Comparison of ENCODE assay signal across 24 cellular contexts in the genomic region with DNA sequence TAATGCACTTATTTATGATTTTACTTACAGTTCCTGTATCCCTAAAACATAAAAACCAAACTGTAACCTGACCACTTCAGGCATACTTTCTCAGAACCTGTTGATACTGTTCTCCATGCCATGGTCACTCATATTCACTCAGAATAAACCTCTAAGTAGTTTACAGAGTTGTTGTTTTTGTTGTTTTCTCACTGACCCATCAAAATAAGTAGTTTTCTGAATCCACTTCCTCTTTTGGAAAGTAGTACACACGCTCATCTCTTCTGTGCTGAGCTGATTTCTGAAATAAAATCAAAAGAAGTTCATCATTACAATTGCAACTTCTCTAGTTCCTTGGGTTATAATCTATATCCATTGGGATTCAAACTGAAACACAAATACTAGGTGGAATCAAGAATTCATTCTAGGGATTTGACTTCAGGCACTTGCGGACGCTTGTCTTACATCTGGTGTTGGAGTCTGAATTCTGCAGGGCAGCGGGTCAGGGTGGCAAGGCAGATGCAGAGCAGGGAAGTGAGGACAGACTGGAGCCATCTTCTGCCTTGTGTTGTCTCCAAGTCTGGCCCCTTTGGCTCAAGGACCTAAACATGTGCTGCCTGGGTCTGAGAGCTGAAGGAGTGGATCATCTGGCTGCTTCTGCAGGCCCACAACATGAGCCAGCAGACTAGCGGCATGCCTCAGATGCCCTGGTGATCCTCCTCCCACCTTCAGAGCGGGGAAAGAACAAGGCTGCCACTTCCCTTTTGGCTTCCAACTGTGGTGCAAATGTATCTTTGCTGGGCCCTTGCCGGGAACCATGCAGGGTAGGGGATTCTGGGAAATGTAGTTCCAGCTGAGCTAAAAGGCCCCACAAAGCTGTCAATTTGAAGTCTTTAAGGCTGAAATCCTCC.
DNase-seq lines count a peak whose midpoint lies in the region; ATAC-seq and TF ChIP-seq lines count a peak whose summit lies in the region.
"Had no signal": no experiment of that assay in that cellular context is flagged by ENCODE, and none has a peak within 500 bp of the region (broad histone marks: within the 10 kb centered on the region; RNA-seq: fewer than 3 reads in every experiment).

No MANE protein-coding gene starts in this region.

- dilution Hi-C loops in mammary epithelial cell (cut with HindIII; ENCODE audit: low sequenced_read_pairs): loop anchor here (5.0 kb wide), 1 partner anchor 34 kb away; no protein-coding TSS in a partner anchor

- ATAC-seq in GM21515 (IDR thresholded peaks at IDR 0.05; ENCODE audit: unreplicated experiment): no peak

- H3K36me3 ChIP-seq in mammary epithelial cell (ENCODE audit: insufficient read depth, low read length) (no peaks in the 10 kb centered on the region), breast epithelium (no peaks in the 10 kb centered on the region), OCI-LY3 (replicated peaks; ENCODE audit: low read depth, low read length) (no peaks in the 10 kb centered on the region), testis (ENCODE audit: low read depth, missing control alignments) (no peaks in the 10 kb centered on the region), prostate gland (no peaks in the 10 kb centered on the region)
- H3K36me3 ChIP-seq: HAP-1, sigmoid colon had no signal

- H3K9me3 ChIP-seq in mammary epithelial cell (replicated peaks; ENCODE audit: insufficient read depth, low read length) (no peaks in the 10 kb centered on the region), breast epithelium (no peaks in the 10 kb centered on the region), OCI-LY3 (ENCODE audit: insufficient read depth, low read length) (no peaks in the 10 kb centered on the region), testis (no peaks in the 10 kb centered on the region), prostate gland (no peaks in the 10 kb centered on the region)
- H3K9me3 ChIP-seq: HAP-1, sigmoid colon had no signal

- in situ Hi-C loops in mammary epithelial cell (cut with MboI; ENCODE audit: low sequenced_read_pairs in 2 of 2): no loop called here

- TF ChIP-seq CTCF in mammary epithelial cell (conservative IDR thresholded peaks at IDR 0.05 in 1 of 2, IDR thresholded peaks at IDR 0.05 in 1 of 2; ENCODE audit: extremely low read depth in 1 of 2, insufficient read depth in 1 of 2, low read depth in 1 of 2, low read length in 2 of 2): no peak
- no peak for TF ChIP-seq CTCF in breast epithelium (IDR thresholded peaks at IDR 0.05)
- TF ChIP-seq CTCF in OCI-LY3 (IDR thresholded peaks at IDR 0.05; ENCODE audit: low read depth, low read length): no peak
- TF ChIP-seq CTCF in testis (IDR thresholded peaks at IDR 0.05): no peak
- TF ChIP-seq CTCF in prostate gland (IDR thresholded peaks at IDR 0.05): no peak

- no peaks in the 10 kb centered on the region for H3K79me2 ChIP-seq in mammary epithelial cell (ENCODE audit: insufficient read depth, low read length)
- no peaks in the 10 kb centered on the region for H3K79me2 ChIP-seq in OCI-LY3 (ENCODE audit: low read length)
- H3K79me2 ChIP-seq: hepatocyte had no signal

- H3K36me3 Mint-ChIP-seq in dendritic cell treated with granulocyte-macrophage colony-stimulating factor and Interleukin-4, amounts not matched to agents 40 ng/mL and 50 ng/mL, for 4 days (ENCODE audit: low read depth): no peaks in the 10 kb centered on the region

- H4K20me1 ChIP-seq in mammary epithelial cell (ENCODE audit: insufficient read depth, low read length) (no peaks in the 10 kb centered on the region), OCI-LY3 (ENCODE audit: insufficient read depth, low read length) (no peaks in the 10 kb centered on the region)

- peaks cover 7% of the 10 kb centered on the region for H3K9me3 Mint-ChIP-seq in dendritic cell treated with granulocyte-macrophage colony-stimulating factor and Interleukin-4, amounts not matched to agents 40 ng/mL and 50 ng/mL, for 4 days
- H3K9me3 Mint-ChIP-seq: activated T-helper 1 cell treated with anti-CD3 and anti-CD28 coated beads, Interleukin-12 subunit alpha, Interleukin-12 subunit beta, Interleukin-2, Interleukin-4 antibody, amounts not matched to agents 30 ng/mL and 10 ng/mL and 1 ng/mL, durations not matched to agents 14 hours and 24 hours and 36 hours; CD8-positive, alpha-beta memory T cell had no signal

- H3K4me1 Mint-ChIP-seq in dendritic cell treated with granulocyte-macrophage colony-stimulating factor and Interleukin-4, amounts not matched to agents 40 ng/mL and 50 ng/mL, for 4 days (ENCODE audit: low read depth): peaks cover 14% of the 10 kb centered on the region

- H3K4me3 ChIP-seq in mammary epithelial cell (replicated peaks in 1 of 3; ENCODE audit: insufficient read depth in 1 of 3, low read depth in 2 of 3, low read length in 3 of 3): no peak overlapping the region
- H3K4me3 ChIP-seq in breast epithelium: no peak overlapping the region
- H3K4me3 ChIP-seq in OCI-LY3 (ENCODE audit: low read length): no peak overlapping the region
- H3K4me3 ChIP-seq in testis: no peak overlapping the region
- H3K4me3 ChIP-seq in prostate gland: no peak overlapping the region
- H3K4me3 ChIP-seq: dorsolateral prefrontal cortex, HAP-1, hepatocyte, lung, sigmoid colon had no signal

- DNase-seq in mammary epithelial cell (no peak), breast epithelium (ENCODE audit: low spot score in 2 of 2) (no peak), testis (peak; percentile 28), NCI-H2107 (lab: John Stamatoyannopoulos, UW) (no peak), prostate gland (ENCODE audit: low spot score) (no peak)
- DNase-seq: activated CD4-positive, alpha-beta T cell treated with anti-CD3 and anti-CD28 coated beads, Interleukin-2, amount 50 U/mL, for 4 hours; anterior cingulate cortex; CD8-positive, alpha-beta memory T cell; dorsolateral prefrontal cortex; KG1; NCI-H1694; NCI-H526; Right ventricle myocardium superior; sigmoid colon; stimulated activated CD4-positive, alpha-beta T cell treated with anti-CD3 and anti-CD28 coated beads, Interleukin-4, amount 100 ng/mL, for 1 hour; stimulated activated naive B cell treated with anti-CD40 and anti-IgM and Interleukin-4, amounts not matched to agents 10 μg/mL and 1 μg/mL and 100 μg/mL, for 72 hours; T1000 had no signal

- H3K4me2 ChIP-seq in mammary epithelial cell (ENCODE audit: insufficient read depth, low read depth, low read length): no peak overlapping the region
- H3K4me2 ChIP-seq in OCI-LY3 (ENCODE audit: low read length): no peak overlapping the region
- H3K4me2 ChIP-seq: hepatocyte had no signal

- intact Hi-C loops in mammary epithelial cell (cut with micrococcal nuclease) (no loop called here), breast epithelium (cut with DNase I; ENCODE audit: low total_unique reads) (no loop called here), testis (cut with DNase I; ENCODE audit: low total_unique reads) (no loop called here), prostate gland (cut with DNase I) (no loop called here)
- intact Hi-C loops in dendritic cell treated with granulocyte-macrophage colony-stimulating factor and Interleukin-4, amounts not matched to agents 40 ng/mL and 50 ng/mL, for 4 days (cut with micrococcal nuclease): no loop called here

- no peaks in the 10 kb centered on the region for H3K27me3 Mint-ChIP-seq in dendritic cell treated with granulocyte-macrophage colony-stimulating factor and Interleukin-4, amounts not matched to agents 40 ng/mL and 50 ng/mL, for 4 days
- H3K27me3 Mint-ChIP-seq: CD8-positive, alpha-beta memory T cell had no signal

- peak overlapping the region; percentile 56 for H2AFZ ChIP-seq in mammary epithelial cell (ENCODE audit: low read depth, low read length)
- H2AFZ ChIP-seq in OCI-LY3 (ENCODE audit: low read depth, low read length): peak overlapping the region; percentile 33; the same call in 1 of the 2 replicates

- CTCF ChIA-PET in mammary epithelial cell (lab: Charles Lee; ENCODE audit: low non-redundant PET): no interaction called here

- H3K4me1 ChIP-seq in mammary epithelial cell (ENCODE audit: insufficient read depth, low read length) (peaks cover 17% of the 10 kb centered on the region), breast epithelium (no peaks in the 10 kb centered on the region), OCI-LY3 (ENCODE audit: low read length) (peaks cover 15% of the 10 kb centered on the region), testis (no peaks in the 10 kb centered on the region), prostate gland (replicated peaks) (no peaks in the 10 kb centered on the region)

- H3K27ac ChIP-seq in mammary epithelial cell (ENCODE audit: insufficient read depth, low read depth, low read length) (no peak overlapping the region), breast epithelium (no peak overlapping the region), OCI-LY3 (ENCODE audit: low read length) (no peak overlapping the region), testis (no peak overlapping the region), prostate gland (no peak overlapping the region)
- H3K27ac ChIP-seq: dorsolateral prefrontal cortex, hepatocyte, sigmoid colon had no signal

- H3K27me3 ChIP-seq in mammary epithelial cell (ENCODE audit: insufficient read depth, low read length): no peaks in the 10 kb centered on the region
- no peaks in the 10 kb centered on the region for H3K27me3 ChIP-seq in breast epithelium
- no peaks in the 10 kb centered on the region for H3K27me3 ChIP-seq in OCI-LY3 (ENCODE audit: low read depth, low read length)
- H3K27me3 ChIP-seq in testis: no peaks in the 10 kb centered on the region
- no peaks in the 10 kb centered on the region for H3K27me3 ChIP-seq in prostate gland (replicated peaks; ENCODE audit: insufficient read depth)
- H3K27me3 ChIP-seq: hepatocyte, sigmoid colon had no signal

- H3K9ac ChIP-seq in mammary epithelial cell (ENCODE audit: insufficient read depth, low read length) (no peak overlapping the region), OCI-LY3 (ENCODE audit: low read length) (no peak overlapping the region)

- peak overlapping the region; percentile 70 for H3K27ac Mint-ChIP-seq in dendritic cell treated with granulocyte-macrophage colony-stimulating factor and Interleukin-4, amounts not matched to agents 40 ng/mL and 50 ng/mL, for 4 days

- TF ChIP-seq POLR2A in breast epithelium (IDR thresholded peaks at IDR 0.05): no peak
- TF ChIP-seq POLR2A in testis (IDR thresholded peaks at IDR 0.05): no peak
- TF ChIP-seq POLR2A in prostate gland (IDR thresholded peaks at IDR 0.05): no peak

- H3K4me3 Mint-ChIP-seq in dendritic cell treated with granulocyte-macrophage colony-stimulating factor and Interleukin-4, amounts not matched to agents 40 ng/mL and 50 ng/mL, for 4 days: no peak overlapping the region
- H3K4me3 Mint-ChIP-seq: CD8-positive, alpha-beta memory T cell; stimulated activated naive B cell treated with anti-CD40 and anti-IgM and Interleukin-4, amounts not matched to agents 10 μg/mL and 1 μg/mL and 100 μg/mL, for 72 hours had no signal

- no TSS peak for BruUV-seq in mammary epithelial cell (replicated peaks; lab: Mats Ljungman, UMichigan)

- WGBS in mammary epithelial cell (ENCODE audit: low coverage, missing lambda C conversion rate): 74% methylated on average over 7 of the region's 7 CpGs
- 65 to 71% methylated on average over 6 to 7 of the region's 7 CpGs for WGBS in testis, 2 donors
- WGBS in prostate gland: 75% methylated on average over 7 of the region's 7 CpGs
